ENCODE assay signal across 14 cellular contexts in the genomic region with DNA sequence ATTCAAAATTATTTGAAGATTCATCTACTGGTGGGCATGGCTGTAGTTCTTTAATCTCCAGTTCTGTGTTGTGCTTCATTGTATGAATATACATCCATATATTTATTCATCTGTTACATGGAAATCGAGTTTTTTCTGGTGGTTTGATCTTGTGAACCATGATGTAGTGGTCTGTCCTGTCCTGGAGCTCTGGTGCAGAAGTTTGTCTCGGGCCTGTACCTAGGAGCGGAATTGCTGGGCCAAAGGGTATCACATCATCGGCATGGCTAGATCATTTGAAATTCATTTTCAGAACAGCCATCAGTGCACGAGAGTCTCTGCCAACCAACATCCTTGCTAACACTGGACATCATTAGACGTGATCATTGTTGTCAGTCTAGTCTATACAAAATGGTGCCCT.
A peak's percentile ranks its signal among the peaks of the same experiment; 100 is the strongest.
DNase-seq lines count a peak whose midpoint lies in the region; ATAC-seq lines count a peak whose summit lies in the region.
"Had no signal": no experiment of that assay in that cellular context is flagged by ENCODE, and none has a peak within 500 bp of the region (broad histone marks: within the 10 kb centered on the region; RNA-seq: fewer than 3 reads in every experiment).

No MANE protein-coding gene starts in this region.

- no peak for ATAC-seq in left lobe of liver
- ATAC-seq: CD8-positive, alpha-beta T cell had no signal

- intact Hi-C loops in posterior vena cava (cut with DNase I), result no loop called here

- DNase-seq in activated CD8-positive, alpha-beta memory T cell treated with anti-CD3 and anti-CD28 coated beads for 24 hours, result peak; percentile 3
- no peak for DNase-seq in activated CD8-positive, alpha-beta memory T cell treated with anti-CD3 and anti-CD28 coated beads, Interleukin-2, amount 50 U/mL, for 48 hours
- DNase-seq in mesenteric fat pad (ENCODE audit: low spot score) (peak; percentile 26), posterior vena cava (ENCODE audit: low spot score) (peak; percentile 12), NCI-H2227 treated with DMSO at 0.1 percent for 48 hours (lab: John Stamatoyannopoulos, UW) (no peak), left lobe of liver (ENCODE audit: low spot score) (no peak), globus pallidus (ENCODE audit: low spot score) (no peak)
- no peak for DNase-seq in effector CD8-positive, alpha-beta T cell (lab: John Stamatoyannopoulos, UW)
- DNase-seq: Caco-2; CD4-positive, CD25-positive, alpha-beta regulatory T cell; DMS153; DND-41; GOT3 had no signal

Comparison
In these comparisons a context has a peak if more than half of its experiments do, and no peak if none do; other contexts are left out.
1. DNase-seq: peak in activated CD8-positive, alpha-beta memory T cell treated with anti-CD3 and anti-CD28 coated beads for 24 hours (single experiment), mesenteric fat pad (single experiment) and posterior vena cava (single experiment); none in activated CD8-positive, alpha-beta memory T cell treated with anti-CD3 and anti-CD28 coated beads, Interleukin-2, amount 50 U/mL, for 48 hours (single experiment), NCI-H2227 treated with DMSO at 0.1 percent for 48 hours (single experiment), left lobe of liver (single experiment), effector CD8-positive, alpha-beta T cell (single experiment) and globus pallidus (single experiment).